In genomic region chr6:126820617-126821016, GRCh38 we compare ENCODE assay signal across 25 cellular contexts.
"Had no signal": no experiment of that assay in that cellular context is flagged by ENCODE, and none has a peak within 500 bp of the region (broad histone marks: within the 10 kb centered on the region; RNA-seq: fewer than 3 reads in every experiment).

No MANE protein-coding gene starts in this region.

- H3K27ac ChIP-seq: colonic mucosa, epithelial cell of prostate, esophagus squamous epithelium, gastrocnemius medialis, heart right ventricle, left lung, lower lobe of right lung had no signal

- H3K4me1 ChIP-seq: colonic mucosa, esophagus squamous epithelium, gastrocnemius medialis, heart right ventricle, left lung, lower lobe of right lung had no signal

- ATAC-seq: effector memory CD8-positive, alpha-beta T cell; esophagus mucosa; gastrocnemius medialis; heart right ventricle; left cardiac atrium; left lung; left ventricle myocardium superior; lower lobe of right lung; mucosa of descending colon had no signal

- FAIRE-seq: endometrium, islet of Langerhans, keratinocyte had no signal

- H3K9me3 ChIP-seq: colonic mucosa, esophagus squamous epithelium, gastrocnemius medialis, heart right ventricle, left lung, lower lobe of right lung, mucosa of descending colon had no signal

- H3K36me3 ChIP-seq: colonic mucosa, esophagus squamous epithelium, gastrocnemius medialis, heart right ventricle, left lung, lower lobe of right lung had no signal

- H3K4me3 ChIP-seq: colonic mucosa, esophagus squamous epithelium, gastrocnemius medialis, heart right ventricle, left lung, lower lobe of right lung, mucosa of descending colon had no signal

- H3K27me3 ChIP-seq: colonic mucosa, esophagus squamous epithelium, gastrocnemius medialis, left lung had no signal

- DNase-seq: colonic mucosa; cortex of kidney; effector CD8-positive, alpha-beta T cell; effector memory CD8-positive, alpha-beta T cell; endodermal cell; erythroblast; esophagus squamous epithelium; foreskin fibroblast; foreskin melanocyte; gastrocnemius medialis; glutamatergic neuron; heart right ventricle; hippocampal formation; left cardiac atrium; left lung; left ventricle myocardium superior; lower lobe of right lung; mesenchymal stem cell; mucosa of descending colon; naive B cell had no signal
